ENCODE assay signal across 1 cellular context in genomic region chr1:186915555-186915954, GRCh38.
TF ChIP-seq lines count a peak whose summit lies in the region.

No MANE protein-coding gene starts in this region.

TF ChIP-seq in HCT116, 20 proteins besides CTCF, POLR2A, EP300 and RAD21 (continued from another document):
- TF ChIP-seq REST (IDR thresholded peaks at IDR 0.05; ENCODE audit: low read depth): no peak
- TF ChIP-seq ZNF274 (IDR thresholded peaks at IDR 0.05; ENCODE audit: low read depth, low read length): no peak
- no peak for TF ChIP-seq JUND (IDR thresholded peaks at IDR 0.05)
- TF ChIP-seq SIN3A (IDR thresholded peaks at IDR 0.05; ENCODE audit: low read depth): no peak
